8 cellular contexts compared by ENCODE assay signal in the genomic region with DNA sequence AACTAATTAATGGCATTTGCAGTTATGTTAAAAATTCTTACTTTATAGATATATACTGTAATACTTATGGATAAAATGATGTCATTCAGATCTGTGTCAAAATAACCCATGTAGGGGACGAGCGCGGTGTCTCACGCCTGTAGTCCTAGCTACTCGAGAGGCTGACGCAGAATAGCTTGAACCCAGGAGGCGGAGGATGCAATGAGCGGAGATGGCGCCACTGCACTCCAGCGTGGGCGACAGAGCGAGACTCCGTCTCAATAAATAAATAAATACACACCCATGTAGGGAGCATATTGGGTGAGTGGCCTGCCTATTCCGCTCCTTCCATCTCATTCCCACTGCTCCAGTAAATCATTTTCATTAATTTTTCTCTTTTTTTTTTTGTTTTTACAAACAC.
DNase-seq lines count a peak whose midpoint lies in the region; ATAC-seq and TF ChIP-seq lines count a peak whose summit lies in the region.

No MANE protein-coding gene starts in this region.

- no peak for DNase-seq in T-helper 1 cell
- DNase-seq in stimulated activated naive CD8-positive, alpha-beta T cell treated with anti-CD3 and anti-CD28 coated beads, Interleukin-15, Interleukin-2, amounts not matched to agents 100 U/mL and 50 U/mL, for 24 hours = no peak
- no peak for DNase-seq in activated CD4-positive, CD25-positive, alpha-beta regulatory T cell treated with anti-CD3 and anti-CD28 coated beads, Interleukin-2, amount 50 U/mL, for 72 hours

- H3K4me3 ChIP-seq in iPS-18c (ENCODE audit: insufficient read depth, low read depth, low read length) = peak overlapping the region; percentile 71

- no peaks in the 10 kb centered on the region for H3K9me3 Mint-ChIP-seq in T-helper 1 cell treated with Interleukin-12 subunit alpha and Interleukin-12 subunit beta and Interleukin-4 antibody, amounts not matched to agents 30 μg/mL and 1 μg/mL, for 36 hours
- no peaks in the 10 kb centered on the region for H3K9me3 Mint-ChIP-seq in activated naive CD8-positive, alpha-beta T cell (ENCODE audit: low read depth)

- peak; percentile 28 for ATAC-seq in stimulated activated naive CD8-positive, alpha-beta T cell treated with anti-CD3 and anti-CD28 coated beads, Interleukin-15, Interleukin-2, amounts not matched to agents 100 U/mL and 50 U/mL, for 24 hours
- no peak for ATAC-seq in GM19351 (IDR thresholded peaks at IDR 0.05; ENCODE audit: unreplicated experiment)
- no peak for ATAC-seq in GM18505 (IDR thresholded peaks at IDR 0.05; ENCODE audit: unreplicated experiment)

- TF ChIP-seq POLR2A in GM18505 (IDR thresholded peaks at IDR 0.05; ENCODE audit: borderline replicate concordance, extremely low read depth, insufficient read depth, insufficient read length) = no peak

- no peaks in the 10 kb centered on the region for H3K9me3 ChIP-seq in iPS-18c (ENCODE audit: control insufficient read depth, insufficient read depth, low read length)

- H3K36me3 Mint-ChIP-seq in T-helper 1 cell treated with Interleukin-12 subunit alpha and Interleukin-12 subunit beta and Interleukin-4 antibody, amounts not matched to agents 30 μg/mL and 1 μg/mL, for 36 hours (ENCODE audit: low read depth) = peaks cover 24% of the 10 kb centered on the region
- peaks cover 8% of the 10 kb centered on the region for H3K36me3 Mint-ChIP-seq in activated naive CD8-positive, alpha-beta T cell

- H3K4me1 Mint-ChIP-seq in T-helper 1 cell treated with Interleukin-12 subunit alpha and Interleukin-12 subunit beta and Interleukin-4 antibody, amounts not matched to agents 30 μg/mL and 1 μg/mL, for 36 hours (ENCODE audit: low read depth) = peaks cover 11% of the 10 kb centered on the region
- peaks cover 45% of the 10 kb centered on the region for H3K4me1 Mint-ChIP-seq in activated naive CD8-positive, alpha-beta T cell (ENCODE audit: low read depth)

- H3K27me3 Mint-ChIP-seq in T-helper 1 cell treated with Interleukin-12 subunit alpha and Interleukin-12 subunit beta and Interleukin-4 antibody, amounts not matched to agents 30 μg/mL and 1 μg/mL, for 36 hours (ENCODE audit: low read depth) = no peaks in the 10 kb centered on the region
- no peaks in the 10 kb centered on the region for H3K27me3 Mint-ChIP-seq in activated naive CD8-positive, alpha-beta T cell

- peak overlapping the region; percentile 96 for H3K4me3 Mint-ChIP-seq in T-helper 1 cell treated with Interleukin-12 subunit alpha and Interleukin-12 subunit beta and Interleukin-4 antibody, amounts not matched to agents 30 μg/mL and 1 μg/mL, for 36 hours
- peak overlapping the region; percentile 99 for H3K4me3 Mint-ChIP-seq in activated naive CD8-positive, alpha-beta T cell

- H3K27ac Mint-ChIP-seq in T-helper 1 cell treated with Interleukin-12 subunit alpha and Interleukin-12 subunit beta and Interleukin-4 antibody, amounts not matched to agents 30 μg/mL and 1 μg/mL, for 36 hours = peak overlapping the region; percentile 96
- H3K27ac Mint-ChIP-seq in activated naive CD8-positive, alpha-beta T cell = peak overlapping the region; percentile 98
